Comparison of ENCODE assay signal across 8 cellular contexts in the genomic region with DNA sequence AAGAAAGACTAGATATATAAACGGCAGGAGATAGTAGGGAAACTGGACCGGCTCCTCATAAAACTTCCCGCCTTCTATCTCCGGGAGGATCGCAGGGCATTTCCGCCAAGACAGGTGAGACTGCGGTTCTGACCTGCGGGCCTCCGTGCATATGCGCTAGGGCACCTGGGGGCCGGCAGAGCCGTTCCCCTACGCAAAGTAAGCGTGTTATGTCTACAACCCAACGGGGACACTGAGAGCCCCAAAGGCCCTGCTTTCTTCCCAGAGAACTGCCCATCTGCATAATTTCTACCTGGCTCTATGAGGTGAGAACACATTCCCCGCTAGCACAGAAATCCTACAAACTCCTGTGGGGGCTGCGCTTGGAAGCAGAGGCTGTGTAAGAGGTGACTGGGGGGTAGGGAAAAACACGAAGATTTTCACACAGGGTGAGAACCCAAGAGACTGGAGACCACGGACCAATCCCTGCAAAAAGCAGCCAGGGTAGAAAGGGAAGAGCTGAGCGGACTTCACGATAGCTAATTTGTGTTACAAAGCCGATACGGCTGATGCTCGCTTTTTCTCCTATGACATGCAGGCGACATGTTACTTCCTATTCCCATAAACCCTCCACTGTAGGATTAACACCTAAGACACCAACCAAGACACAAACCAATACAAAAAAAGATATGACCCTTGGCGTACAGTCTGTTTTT. TPM values are rescaled to one million over a fixed set of nuclear protein-coding genes. Genes with fewer than 3 reads are reported as not detected.
A peak's percentile ranks its signal among the peaks of the same experiment; 100 is the strongest.
DNase-seq lines count a peak whose midpoint lies in the region; ATAC-seq and TF ChIP-seq lines count a peak whose summit lies in the region.
"Not testable (repeated sequence)": the region's sequence is repeated elsewhere in the genome, so short reads cannot be mapped to it uniquely, and the experiment has no call there.

No MANE protein-coding gene starts in this region.

- H3K27ac ChIP-seq in Karpas-422 (ENCODE audit: low read length): peak overlapping the region; percentile 45; the same call in 1 of the 2 replicates
- peak overlapping the region; percentile 71 for H3K27ac ChIP-seq in OCI-LY7 (ENCODE audit: low read depth, low read length, poor library complexity, severe bottlenecking)
- H3K27ac ChIP-seq in stomach: peak overlapping the region; percentile 52 to 90 (median 80)

- 2 to 7% (median 4%) methylated on average over 9 to 26 of the region's 26 CpGs for WGBS in stomach, 5 donors

- POLR2A ChIA-PET in OCI-LY7 (lab: Charles Lee): not testable (repeated sequence)

- not testable (repeated sequence) for TF ChIP-seq EP300 in stomach (IDR thresholded peaks at IDR 0.05)

- not testable (repeated sequence) for H3K9me3 Mint-ChIP-seq in naive B cell

- BruUV-seq in OCI-LY7 (replicated peaks; lab: Mats Ljungman, UMichigan): TSS peak; percentile 100

- H3K36me3 ChIP-seq in ES-I3 (ENCODE audit: insufficient read depth, low read length); Karpas-422 (ENCODE audit: insufficient read depth, low read length); OCI-LY7 (ENCODE audit: insufficient read depth, low read length); stomach: not testable (repeated sequence)

- H3K9me3 ChIP-seq in ES-I3 (ENCODE audit: control insufficient read depth, insufficient read depth, low read length); Karpas-422 (ENCODE audit: low read length); OCI-LY7 (ENCODE audit: low read length); stomach: not testable (repeated sequence)

- peak overlapping the region; percentile 35 for H3K4me2 ChIP-seq in Karpas-422 (ENCODE audit: low read depth, low read length, poor library complexity, severe bottlenecking)
- peak overlapping the region; percentile 66 for H3K4me2 ChIP-seq in OCI-LY7 (ENCODE audit: low read length)

- CTCF ChIA-PET in OCI-LY7 (lab: Charles Lee; ENCODE audit: unreplicated experiment): not testable (repeated sequence)

- H3K4me3 Mint-ChIP-seq in naive B cell: not testable (repeated sequence)

- H3K9ac ChIP-seq in ES-I3 (ENCODE audit: low read depth, low read length) (peak overlapping the region; percentile 41; the same call in 1 of the 2 replicates), Karpas-422 (ENCODE audit: low read length) (peak overlapping the region; percentile 33; the same call in 1 of the 2 replicates)

- H3K27ac Mint-ChIP-seq in naive B cell: not testable (repeated sequence)

- not testable (repeated sequence) for H3K79me2 ChIP-seq in Karpas-422 (ENCODE audit: low read length); OCI-LY7 (ENCODE audit: insufficient read depth, low read depth, low read length)

- H3K27me3 ChIP-seq in Karpas-422 (ENCODE audit: low read length): not testable (repeated sequence)
- H3K27me3 ChIP-seq in stomach: peaks cover 0 to 12% (median 0%) of the 10 kb centered on the region in 3 donors

- intact Hi-C loops in OCI-LY7 (cut with micrococcal nuclease; ENCODE audit: unreplicated experiment); stomach (cut with DNase I; ENCODE audit: low total_unique reads): not testable (repeated sequence)

- peak overlapping the region; percentile 9; the same call in 1 of the 2 replicates for H3K4me3 ChIP-seq in Karpas-422 (ENCODE audit: low read length)
- H3K4me3 ChIP-seq in OCI-LY7 (ENCODE audit: low read depth, low read length, poor library complexity, severe bottlenecking): peak overlapping the region; percentile 53
- H3K4me3 ChIP-seq in stomach: peak overlapping the region in 1 of 4 donors; percentile 38

- not testable (repeated sequence) for H3K9me2 ChIP-seq in Karpas-422 (replicated peaks; ENCODE audit: insufficient read depth, low read length); OCI-LY7 (ENCODE audit: insufficient read depth, low read length)

- not testable (repeated sequence) for H2AFZ ChIP-seq in Karpas-422 (ENCODE audit: low read length); OCI-LY7 (ENCODE audit: low read length)

- H3K4me1 Mint-ChIP-seq in naive B cell: not testable (repeated sequence)

- H3K4me1 ChIP-seq in ES-I3 (ENCODE audit: insufficient read depth, low read length); Karpas-422 (ENCODE audit: low read length); OCI-LY7 (ENCODE audit: insufficient read depth, low read length, poor library complexity, severe bottlenecking); stomach: not testable (repeated sequence)

- not testable (repeated sequence) for TF ChIP-seq CTCF in OCI-LY7 (conservative IDR thresholded peaks at IDR 0.05; ENCODE audit: low read length); stomach (IDR thresholded peaks at IDR 0.05)

- TF ChIP-seq POLR2A in stomach (IDR thresholded peaks at IDR 0.05): not testable (repeated sequence)

- DNase-seq in H4 (ENCODE audit: low spot score) (peak; percentile 96), Karpas-422 (peak; percentile 91), OCI-LY7 (ENCODE audit: low spot score) (peak; percentile 93), activated T-cell treated with anti-CD3 and anti-CD28 coated beads for 1 hour (ENCODE audit: low read depth) (peak; percentile 22), stomach (peak; percentile 57)
- DNase-seq in naive B cell: not testable (repeated sequence)

- H3K36me3 Mint-ChIP-seq in naive B cell: not testable (repeated sequence)

- H4K20me1 ChIP-seq in Karpas-422 (ENCODE audit: insufficient read depth, low read depth, low read length); OCI-LY7 (ENCODE audit: insufficient read depth, low read length): not testable (repeated sequence)

- peak; percentile 100 for ATAC-seq in esophagus mucosa
- peak; percentile 94 to 96 for ATAC-seq in naive B cell (ENCODE audit: low read depth in 2 of 2)

- peaks cover 6 to 18% (median 15%) of the 10 kb centered on the region in 3 donors for H3K27me3 Mint-ChIP-seq in naive B cell

RNA-seq across cellular contexts. Expression of gene RNU1-1, which starts 0.5 kb away (rescaled TPM):
- not detected in 2 replicates for total RNA-seq in H4 (2014; rRNA removed; shearing (Covaris generic))
- under 0.01 TPM in 2 replicates for total RNA-seq in Karpas-422 (2014; rRNA removed; shearing (Covaris generic); ENCODE audit: low replicate concordance)
- under 0.01 TPM in 2 replicates for total RNA-seq in OCI-LY7 (2014; rRNA removed; shearing (Covaris generic))
- total RNA-seq in OCI-LY7 (2022) (1,721 and 1,968 TPM in 2 replicates), esophagus mucosa (6,387 TPM), stomach (1,000 to 10,000 TPM in 1 of 5 donors, under 1 TPM in 4; under 0.01 to 9,966 (median under 0.01) TPM)
- polyA plus RNA-seq in naive B cell (ENCODE audit: low read depth in 6 of 6) (10 to 100 TPM in 4 of 6 donors, not detected in 2; 27.4 to 56.9 (median 45.9) TPM), stomach (not detected)
